Comparison of ENCODE assay signal across 9 cellular contexts in genomic region chr2:25131567-25132295, GRCh38. TPM values are rescaled to one million over a fixed set of nuclear protein-coding genes. Genes with fewer than 3 reads are reported as not detected.
DNase-seq lines count a peak whose midpoint lies in the region; ATAC-seq and TF ChIP-seq lines count a peak whose summit lies in the region.
"Had no signal": no experiment of that assay in that cellular context is flagged by ENCODE, and none has a peak within 500 bp of the region (broad histone marks: within the 10 kb centered on the region; RNA-seq: fewer than 3 reads in every experiment).

No MANE protein-coding gene starts in this region.

- DNase-seq in stimulated activated CD4-positive, alpha-beta T cell treated with anti-CD3 and anti-CD28 coated beads, Interleukin-15, amount 100 ng/mL, for 24 hours: peak; percentile 36
- no peak for DNase-seq in stimulated activated CD4-positive, alpha-beta T cell treated with anti-CD3 and anti-CD28 coated beads, Interleukin-1b, Interleukin-23, amount 100 ng/mL, for 48 hours
- DNase-seq in endothelial cell (ENCODE audit: low spot score) (peak; percentile 53), NCI-H2196 treated with DMSO at 0.1 percent for 48 hours (lab: John Stamatoyannopoulos, UW; ENCODE audit: unreplicated experiment) (no peak), A172 (ENCODE audit: low spot score) (no peak)
- DNase-seq in natural killer cell treated with Interleukin-12 subunit alpha and Interleukin-12 subunit beta and Interleukin-15 and Interleukin-18, amount 100 ng/mL, for 72 hours (ENCODE audit: low spot score): no peak

- H3K9me3 Mint-ChIP-seq in endothelial cell (ENCODE audit: unreplicated experiment): no peaks in the 10 kb centered on the region
- H3K9me3 Mint-ChIP-seq in natural killer cell treated with Interleukin-12 subunit alpha and Interleukin-12 subunit beta and Interleukin-15 and Interleukin-18, amount 100 ng/mL, for 72 hours: no peaks in the 10 kb centered on the region

- H3K4me3 Mint-ChIP-seq in endothelial cell (ENCODE audit: unreplicated experiment): peak overlapping the region; percentile 51
- peak overlapping the region; percentile 10 for H3K4me3 Mint-ChIP-seq in natural killer cell treated with Interleukin-12 subunit alpha and Interleukin-12 subunit beta and Interleukin-15 and Interleukin-18, amount 100 ng/mL, for 72 hours

- H3K27me3 Mint-ChIP-seq in endothelial cell (ENCODE audit: unreplicated experiment): peaks cover 4% of the 10 kb centered on the region
- peaks cover 48 to 52% of the 10 kb centered on the region in 2 donors for H3K27me3 Mint-ChIP-seq in natural killer cell treated with Interleukin-12 subunit alpha and Interleukin-12 subunit beta and Interleukin-15 and Interleukin-18, amount 100 ng/mL, for 72 hours

- no peak overlapping the region for H3K27ac Mint-ChIP-seq in endothelial cell (ENCODE audit: unreplicated experiment)
- no peak overlapping the region for H3K27ac Mint-ChIP-seq in natural killer cell treated with Interleukin-12 subunit alpha and Interleukin-12 subunit beta and Interleukin-15 and Interleukin-18, amount 100 ng/mL, for 72 hours

- H3K4me1 Mint-ChIP-seq in endothelial cell (ENCODE audit: unreplicated experiment): peaks cover 15% of the 10 kb centered on the region
- peaks cover 4 to 7% of the 10 kb centered on the region in 2 donors for H3K4me1 Mint-ChIP-seq in natural killer cell treated with Interleukin-12 subunit alpha and Interleukin-12 subunit beta and Interleukin-15 and Interleukin-18, amount 100 ng/mL, for 72 hours (ENCODE audit: low read depth in 2 of 2)

- peak; percentile 35 to 40 for ATAC-seq in natural killer cell treated with Interleukin-12 subunit alpha and Interleukin-12 subunit beta and Interleukin-15 and Interleukin-18, amount 100 ng/mL, for 72 hours
- no peak for ATAC-seq in HG02884 (IDR thresholded peaks at IDR 0.05; ENCODE audit: unreplicated experiment)
- no peak for ATAC-seq in GM21717 (IDR thresholded peaks at IDR 0.05; ENCODE audit: unreplicated experiment)
- ATAC-seq: gastroesophageal sphincter had no signal

- H3K36me3 Mint-ChIP-seq in endothelial cell (ENCODE audit: low read depth, unreplicated experiment): peaks cover 7% of the 10 kb centered on the region
- H3K36me3 Mint-ChIP-seq in natural killer cell treated with Interleukin-12 subunit alpha and Interleukin-12 subunit beta and Interleukin-15 and Interleukin-18, amount 100 ng/mL, for 72 hours: no peaks in the 10 kb centered on the region

- no peak for TF ChIP-seq CTCF in endothelial cell (IDR thresholded peaks at IDR 0.05; ENCODE audit: unreplicated experiment)

RNA-seq across cellular contexts. Expression of gene POMC, which starts 36.6 kb away (rescaled TPM):
- 0.64 TPM for total RNA-seq in endothelial cell (ENCODE audit: unreplicated experiment)
- 1 to 10 TPM; 3.4 to 5.2 TPM for total RNA-seq in natural killer cell treated with Interleukin-12 subunit alpha and Interleukin-12 subunit beta and Interleukin-15 and Interleukin-18, amount 100 ng/mL, for 72 hours
- total RNA-seq in A172 (2014; rRNA removed; shearing (Covaris generic)): not detected in 2 replicates

Comparison
In these comparisons a context has a peak if more than half of its experiments do, and no peak if none do; other contexts are left out.
1. DNase-seq: peak in stimulated activated CD4-positive, alpha-beta T cell treated with anti-CD3 and anti-CD28 coated beads, Interleukin-15, amount 100 ng/mL, for 24 hours (single experiment) and endothelial cell (single experiment); none in stimulated activated CD4-positive, alpha-beta T cell treated with anti-CD3 and anti-CD28 coated beads, Interleukin-1b, Interleukin-23, amount 100 ng/mL, for 48 hours (single experiment), natural killer cell treated with Interleukin-12 subunit alpha and Interleukin-12 subunit beta and Interleukin-15 and Interleukin-18, amount 100 ng/mL, for 72 hours (single experiment), NCI-H2196 treated with DMSO at 0.1 percent for 48 hours (single experiment) and A172 (single experiment).
2. ATAC-seq: peak in natural killer cell treated with Interleukin-12 subunit alpha and Interleukin-12 subunit beta and Interleukin-15 and Interleukin-18, amount 100 ng/mL, for 72 hours (2 of 2); none in HG02884 (single experiment) and GM21717 (single experiment).